Comparison of ENCODE assay signal across 8 cellular contexts in the genomic region with DNA sequence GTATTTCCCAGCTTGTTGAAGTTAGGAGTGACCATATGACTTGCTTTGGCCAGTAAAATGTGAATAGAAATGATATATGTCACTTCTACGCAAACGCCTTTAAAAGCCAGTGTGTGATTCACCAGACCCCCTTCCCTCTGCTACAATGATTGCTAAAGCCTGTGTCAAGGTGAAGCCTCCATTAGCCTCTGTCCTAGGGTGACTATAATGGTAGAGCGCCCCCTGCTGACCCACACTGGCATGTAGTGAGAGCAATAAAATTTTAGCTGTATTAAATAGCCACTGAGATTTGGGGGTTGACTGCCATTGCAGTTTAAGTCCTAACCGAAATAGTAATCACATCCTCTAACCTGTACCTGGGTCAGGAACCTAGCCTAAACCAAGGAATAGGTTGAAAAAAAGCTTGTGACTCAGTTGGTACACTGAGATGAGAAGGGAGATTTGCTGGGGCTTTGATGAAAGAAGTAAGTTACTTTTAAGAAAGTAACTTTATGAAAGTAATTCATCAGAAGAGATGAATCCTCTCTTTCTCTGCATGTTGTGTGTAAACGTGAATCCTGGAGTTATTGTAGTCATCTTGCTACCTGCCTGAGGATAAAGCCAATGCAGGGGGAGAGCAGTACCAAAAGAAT. TPM values are rescaled to one million over a fixed set of nuclear protein-coding genes. Genes with fewer than 3 reads are reported as not detected.
DNase-seq lines count a peak whose midpoint lies in the region; ATAC-seq and TF ChIP-seq lines count a peak whose summit lies in the region.

No MANE protein-coding gene starts in this region.

- intact Hi-C loops in head of caudate nucleus (cut with DNase I) = loop anchor here (5.0 kb wide), 1 partner anchor 233 kb away; no protein-coding TSS in a partner anchor
- intact Hi-C loops in prostate gland (cut with DNase I) = loop anchor here (1.0 to 10.0 kb wide), 2 partner anchors 234 to 550 kb away; no protein-coding TSS in a partner anchor
- intact Hi-C loops in vagina (cut with DNase I) = no loop called here

- no peaks in the 10 kb centered on the region for H3K27me3 ChIP-seq in prostate gland (replicated peaks; ENCODE audit: insufficient read depth)
- no peaks in the 10 kb centered on the region for H3K27me3 ChIP-seq in vagina

- H3K27ac ChIP-seq in prostate gland = no peak overlapping the region
- no peak overlapping the region for H3K27ac ChIP-seq in vagina

- H3K36me3 ChIP-seq in prostate gland = no peaks in the 10 kb centered on the region
- no peaks in the 10 kb centered on the region for H3K36me3 ChIP-seq in vagina

- in situ Hi-C loops in G401 (cut with HindIII; ENCODE audit: low sequenced_read_pairs) = no loop called here

- peak; percentile 57 for DNase-seq in G401 (ENCODE audit: low spot score)
- peak; percentile 63 for DNase-seq in Jurkat, Clone E6-1 (ENCODE audit: low read depth, low spot score)
- DNase-seq in SHP77 (lab: John Stamatoyannopoulos, UW) = peak; percentile 58 to 62
- peak; percentile 93 for DNase-seq in activated effector memory CD4-positive, alpha-beta T cell treated with anti-CD3 and anti-CD28 coated beads, Interleukin-2, amount 50 U/mL, for 16 hours
- peak; percentile 41 to 91 (median 80) for DNase-seq in head of caudate nucleus
- peak; percentile 67 for DNase-seq in prostate gland (ENCODE audit: low spot score)
- DNase-seq in vagina (ENCODE audit: extremely low spot score in 2 of 2) = no peak

- 58% methylated on average over 5 of the region's 5 CpGs for WGBS in prostate gland

- no peak for TF ChIP-seq POLR2A in prostate gland (IDR thresholded peaks at IDR 0.05)
- TF ChIP-seq POLR2A in vagina (IDR thresholded peaks at IDR 0.05) = no peak

- no peaks in the 10 kb centered on the region for H3K9me3 ChIP-seq in prostate gland
- H3K9me3 ChIP-seq in vagina = no peaks in the 10 kb centered on the region

- no peak overlapping the region for H3K4me3 ChIP-seq in Jurkat, Clone E6-1 (ENCODE audit: low read length)
- no peak overlapping the region for H3K4me3 ChIP-seq in prostate gland
- no peak overlapping the region for H3K4me3 ChIP-seq in vagina

- H3K4me1 ChIP-seq in prostate gland (replicated peaks) = no peaks in the 10 kb centered on the region
- H3K4me1 ChIP-seq in vagina = no peaks in the 10 kb centered on the region

- ATAC-seq in GM21717 (IDR thresholded peaks at IDR 0.05; ENCODE audit: unreplicated experiment) = peak; percentile 94

- TF ChIP-seq CTCF in prostate gland (IDR thresholded peaks at IDR 0.05) (peak; percentile 43 to 75 (median 72)), vagina (IDR thresholded peaks at IDR 0.05) (peak; percentile 59 to 81 (median 75))

RNA-seq across cellular contexts. Expression of gene GTF2E1, which starts 52.6 kb away (rescaled TPM):
- 20.4 and 35.4 TPM in 2 replicates for total RNA-seq in G401 (2014; rRNA removed; shearing (Covaris generic))
- 19.9 TPM for polyA plus RNA-seq in Jurkat, Clone E6-1 (2012; ENCODE audit: insufficient read depth, insufficient read length)
- total RNA-seq in prostate gland (10 to 100 TPM; 15.3 to 17.5 TPM), vagina (9.1 TPM)

RNA-seq across cellular contexts. Expression of gene RABL3, which starts 52.8 kb away (rescaled TPM):
- 7.0 and 8.9 TPM in 2 replicates for total RNA-seq in G401 (2014; rRNA removed; shearing (Covaris generic))
- polyA plus RNA-seq in Jurkat, Clone E6-1 (2012; ENCODE audit: insufficient read depth, insufficient read length) = 19.1 TPM
- total RNA-seq in prostate gland = 10 to 100 TPM; 13.5 to 24.2 TPM
- 12.8 TPM for total RNA-seq in vagina

Comparison
In these comparisons a context has a peak if more than half of its experiments do, and no peak if none do; other contexts are left out.
1. DNase-seq: peak in G401 (single experiment), Jurkat, Clone E6-1 (single experiment), SHP77 (2 of 2), activated effector memory CD4-positive, alpha-beta T cell treated with anti-CD3 and anti-CD28 coated beads, Interleukin-2, amount 50 U/mL, for 16 hours (single experiment), head of caudate nucleus (42 of 42) and prostate gland (single experiment); none in vagina (0 of 2).